8 cellular contexts compared by ENCODE assay signal in the genomic region with DNA sequence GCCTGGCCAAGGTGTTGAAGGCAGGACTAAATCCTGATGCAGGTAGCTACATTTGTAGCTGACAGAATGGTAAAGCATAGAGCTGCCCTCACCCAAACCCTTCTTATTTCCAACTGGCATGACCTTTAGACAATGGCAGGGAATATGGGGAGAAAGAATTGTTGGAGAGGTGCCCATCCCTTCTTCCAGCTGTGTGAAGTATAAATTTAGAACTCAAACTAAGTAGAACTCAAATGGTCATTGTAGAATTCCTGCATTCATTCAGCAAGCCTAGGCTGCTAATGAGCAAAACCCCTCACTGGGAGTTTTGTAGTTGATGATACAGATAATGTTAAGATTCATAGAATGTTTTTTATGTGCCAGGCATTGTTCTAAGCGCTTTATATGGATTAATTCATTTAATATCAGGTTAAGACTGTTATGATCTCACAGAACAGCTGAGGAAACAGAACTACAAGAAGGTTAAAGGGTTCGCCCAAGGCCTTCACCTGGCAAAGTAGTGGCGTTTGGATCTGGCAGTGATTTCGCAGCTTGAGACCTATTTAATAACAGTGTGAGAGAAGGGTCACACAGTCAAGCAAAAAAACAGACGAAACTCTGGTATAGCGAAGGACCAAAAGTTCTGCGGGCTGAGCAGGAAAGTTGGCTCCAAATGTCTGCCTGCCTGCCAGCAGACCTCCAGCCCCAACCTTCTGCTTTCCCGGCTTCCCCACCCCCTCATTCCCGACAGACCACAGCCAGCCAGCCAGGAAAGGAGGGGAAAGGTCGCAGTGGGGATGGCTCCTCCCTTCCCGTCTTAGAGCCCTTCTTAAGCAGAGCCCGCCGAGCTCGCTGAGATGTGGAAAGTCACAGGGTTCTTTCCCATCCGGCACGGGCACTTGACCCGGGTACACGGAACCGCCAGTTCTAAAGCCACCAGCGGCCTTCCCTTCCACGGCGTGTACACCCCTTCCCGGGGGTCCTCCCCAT. TPM values are rescaled to one million over a fixed set of nuclear protein-coding genes. Genes with fewer than 3 reads are reported as not detected.
DNase-seq lines count a peak whose midpoint lies in the region; ATAC-seq and TF ChIP-seq lines count a peak whose summit lies in the region.

No MANE protein-coding gene starts in this region.

- no peaks in the 10 kb centered on the region for H3K9me3 ChIP-seq in OCI-LY7 (ENCODE audit: low read length)

- no peak for ATAC-seq in natural killer cell
- ATAC-seq in HG02571 (IDR thresholded peaks at IDR 0.05; ENCODE audit: unreplicated experiment), result no peak

- POLR2A ChIA-PET in OCI-LY7 (lab: Charles Lee), result interaction anchor here (0.6 to 1.2 kb wide), 5 partner anchors 10 to 107 kb away, joined by 3 to 4 read pairs (median 3); no protein-coding TSS in a partner anchor

- no TSS peak for BruUV-seq in OCI-LY7 (replicated peaks; lab: Mats Ljungman, UMichigan)

- peaks cover 26% of the 10 kb centered on the region for H3K4me1 ChIP-seq in OCI-LY7 (ENCODE audit: insufficient read depth, low read length, poor library complexity, severe bottlenecking)

- H3K4me3 ChIP-seq in fibroblast of villous mesenchyme (ENCODE audit: low read depth, low read length) (peak overlapping the region; percentile 25), OCI-LY7 (ENCODE audit: low read depth, low read length, poor library complexity, severe bottlenecking) (no peak overlapping the region)

- H3K36me3 ChIP-seq in OCI-LY7 (ENCODE audit: insufficient read depth, low read length), result peaks cover 22% of the 10 kb centered on the region

- intact Hi-C loops in natural killer cell (cut with micrococcal nuclease) (loop anchor here (10.0 kb wide), 1 partner anchor 81 kb away; no protein-coding TSS in a partner anchor), OCI-LY7 (cut with micrococcal nuclease; ENCODE audit: unreplicated experiment) (no loop called here)

- no peak overlapping the region for H2AFZ ChIP-seq in OCI-LY7 (ENCODE audit: low read length)

- TF ChIP-seq CTCF in fibroblast of villous mesenchyme (IDR thresholded peaks at IDR 0.05; ENCODE audit: insufficient read depth, low read depth, low read length) (no peak), natural killer cell (IDR thresholded peaks at IDR 0.05) (no peak), OCI-LY7 (conservative IDR thresholded peaks at IDR 0.05; ENCODE audit: low read length) (no peak)

- H3K9me2 ChIP-seq in OCI-LY7 (ENCODE audit: insufficient read depth, low read length), result no peaks in the 10 kb centered on the region

- H3K36me3 Mint-ChIP-seq in natural killer cell, result no peaks in the 10 kb centered on the region

- H3K9me3 Mint-ChIP-seq in natural killer cell, result no peaks in the 10 kb centered on the region

- H4K20me1 ChIP-seq in OCI-LY7 (ENCODE audit: insufficient read depth, low read length), result no peaks in the 10 kb centered on the region

- H3K4me3 Mint-ChIP-seq in natural killer cell, result peak overlapping the region; percentile 69

- CTCF ChIA-PET in OCI-LY7 (lab: Charles Lee; ENCODE audit: unreplicated experiment), result interaction anchor here (0.7 to 1.0 kb wide), 2 partner anchors 18 to 669 kb away, joined by 3 read pairs; no protein-coding TSS in a partner anchor

- H3K27me3 Mint-ChIP-seq in natural killer cell (ENCODE audit: low read depth in 2 of 2), result peaks cover 12 to 17% of the 10 kb centered on the region in 2 donors

- peak; percentile 76 for DNase-seq in Ammon's horn (ENCODE audit: low spot score)
- DNase-seq in RPMI7951 (ENCODE audit: low read depth), result peak; percentile 74
- peak; percentile 98 for DNase-seq in fibroblast of villous mesenchyme (ENCODE audit: low read depth)
- no peak for DNase-seq in natural killer cell
- DNase-seq in NCI-H2029 treated with DMSO at 0.1 percent for 48 hours (lab: John Stamatoyannopoulos, UW), result no peak
- no peak for DNase-seq in activated CD4-positive, alpha-beta T cell treated with anti-CD3 and anti-CD28 coated beads, Interleukin-2, amount 50 U/mL, for 48 hours
- DNase-seq in OCI-LY7 (ENCODE audit: low spot score), result no peak

- H3K79me2 ChIP-seq in OCI-LY7 (ENCODE audit: insufficient read depth, low read depth, low read length), result peaks cover 22% of the 10 kb centered on the region

- no peak overlapping the region for H3K27ac ChIP-seq in OCI-LY7 (ENCODE audit: low read depth, low read length, poor library complexity, severe bottlenecking)

- H3K4me1 Mint-ChIP-seq in natural killer cell, result peaks cover 26% of the 10 kb centered on the region in 2 donors

- H3K27ac Mint-ChIP-seq in natural killer cell, result peak overlapping the region in 1 of 2 donors; percentile 88

- H3K4me2 ChIP-seq in OCI-LY7 (ENCODE audit: low read length), result no peak overlapping the region

RNA-seq across cellular contexts. Expression of gene HILPDA, which starts 1.6 kb away (rescaled TPM):
- 18.7 and 29.1 TPM in 2 replicates for total RNA-seq in RPMI7951 (2014; rRNA removed; shearing (Covaris generic))
- 14.7 and 16.4 TPM in 2 replicates for total RNA-seq in fibroblast of villous mesenchyme
- 1 to 10 TPM; 1.9 to 5.1 (median 2.3) TPM for total RNA-seq in natural killer cell
- total RNA-seq in OCI-LY7 (2014; rRNA removed; shearing (Covaris generic)), result 23.7 and 33.9 TPM in 2 replicates
- total RNA-seq in OCI-LY7 (2022), result 19.4 and 22.4 TPM in 2 replicates

RNA-seq across cellular contexts. Expression of gene METTL2B, which starts 22.4 kb away (rescaled TPM):
- total RNA-seq in RPMI7951 (2014; rRNA removed; shearing (Covaris generic)), result 29.2 and 30.8 TPM in 2 replicates
- total RNA-seq in fibroblast of villous mesenchyme, result 36.7 and 37.0 TPM in 2 replicates
- 10 to 100 TPM; 16.1 to 20.8 (median 20.0) TPM for total RNA-seq in natural killer cell
- 25.4 and 27.8 TPM in 2 replicates for total RNA-seq in OCI-LY7 (2014; rRNA removed; shearing (Covaris generic))
- total RNA-seq in OCI-LY7 (2022), result 35.4 and 40.7 TPM in 2 replicates

RNA-seq across cellular contexts. Expression of gene IMPDH1, which starts 44.3 kb away (rescaled TPM):
- 63.2 and 75.8 TPM in 2 replicates for total RNA-seq in RPMI7951 (2014; rRNA removed; shearing (Covaris generic))
- total RNA-seq in fibroblast of villous mesenchyme, result 54.0 and 60.9 TPM in 2 replicates
- total RNA-seq in natural killer cell, result 10 to 100 TPM; 77.8 to 94.1 (median 89.6) TPM
- total RNA-seq in OCI-LY7 (2014; rRNA removed; shearing (Covaris generic)), result 23.3 and 26.6 TPM in 2 replicates
- total RNA-seq in OCI-LY7 (2022), result 50.5 and 51.3 TPM in 2 replicates

Comparison
In these comparisons a context has a peak if more than half of its experiments do, and no peak if none do; other contexts are left out.
1. DNase-seq: peak in Ammon's horn (single experiment), RPMI7951 (single experiment) and fibroblast of villous mesenchyme (single experiment); none in natural killer cell (single experiment), NCI-H2029 treated with DMSO at 0.1 percent for 48 hours (single experiment), activated CD4-positive, alpha-beta T cell treated with anti-CD3 and anti-CD28 coated beads, Interleukin-2, amount 50 U/mL, for 48 hours (0 of 2) and OCI-LY7 (single experiment).